ENCODE assay signal across 8 cellular contexts in the genomic region with DNA sequence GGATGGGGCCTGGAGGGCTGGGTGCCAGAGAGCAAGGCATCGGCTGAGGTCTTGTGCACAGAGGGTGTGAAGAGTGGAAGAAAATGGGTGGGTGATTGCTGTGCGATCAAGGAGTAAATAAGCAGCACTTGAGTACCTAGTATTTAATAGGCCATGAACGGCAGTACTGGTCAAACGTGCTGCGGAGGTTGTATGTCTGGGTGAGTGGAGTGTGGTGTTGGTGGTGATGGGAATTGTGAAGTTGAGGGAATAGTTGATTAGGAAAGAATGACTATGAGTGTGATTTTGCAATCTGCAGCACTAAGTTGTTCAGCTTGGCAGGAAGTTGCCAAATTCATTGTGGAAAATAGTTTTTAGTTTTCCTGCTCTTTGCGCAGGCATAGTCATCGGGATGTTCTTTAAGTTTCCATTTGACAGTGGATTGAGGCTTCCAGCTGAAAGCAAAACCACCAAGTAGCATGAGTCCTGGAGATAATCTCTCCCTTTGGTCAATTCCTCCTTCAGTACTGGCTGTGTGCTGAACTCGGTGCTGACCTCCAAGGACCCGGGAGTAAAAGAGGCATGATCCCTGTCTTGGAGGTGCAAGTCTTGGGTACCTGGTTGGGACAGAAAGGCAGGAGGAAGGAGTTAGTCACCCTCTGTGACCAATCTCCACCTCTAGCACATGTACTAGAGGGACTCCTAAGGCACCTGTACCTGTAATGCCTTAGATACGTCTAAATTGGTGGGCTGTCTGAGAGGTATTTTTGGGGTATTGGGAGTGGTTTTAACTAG. TPM values are rescaled to one million over a fixed set of nuclear protein-coding genes. Genes with fewer than 3 reads are reported as not detected.
DNase-seq lines count a peak whose midpoint lies in the region; ATAC-seq, FAIRE-seq and TF ChIP-seq lines count a peak whose summit lies in the region.

No MANE protein-coding gene starts in this region.

- no peak overlapping the region for H2AFZ ChIP-seq in astrocyte (ENCODE audit: low read depth, low read length)

- no peak for FAIRE-seq in astrocyte (lab: Jason Lieb, UNC)

- peaks cover 77% of the 10 kb centered on the region for H3K79me2 ChIP-seq in astrocyte (ENCODE audit: insufficient read depth, low read length)

- DNase-seq in HFFc6 (peak; percentile 82), astrocyte (ENCODE audit: low read depth) (peak; percentile 93), testis (no peak), DMS53 treated with DMSO at 0.1 percent for 48 hours (lab: John Stamatoyannopoulos, UW; ENCODE audit: unreplicated experiment) (no peak), NCI-H1417 treated with DMSO at 0.1 percent for 48 hours (lab: John Stamatoyannopoulos, UW) (no peak)

- peaks cover 34% of the 10 kb centered on the region for H4K20me1 ChIP-seq in astrocyte (ENCODE audit: insufficient read depth, low read length)

- 0 out of 2 replicates have a peak, but pooled peaks cover under 1% of the 10 kb centered on the region for H3K36me3 Mint-ChIP-seq in HFFc6 (ENCODE audit: low read depth)
- H3K36me3 Mint-ChIP-seq in astrocyte (ENCODE audit: low read depth, unreplicated experiment): no peaks in the 10 kb centered on the region

- H3K4me1 ChIP-seq in astrocyte (ENCODE audit: insufficient read depth, low read length) (peaks cover 63% of the 10 kb centered on the region), iPS-18a (ENCODE audit: control insufficient read depth, low read depth, low read length) (peaks cover 35% of the 10 kb centered on the region), testis (peaks cover 47% of the 10 kb centered on the region)

- H3K9ac ChIP-seq in astrocyte (ENCODE audit: low read length) (peak overlapping the region; percentile 96), iPS-18a (ENCODE audit: low read length) (peak overlapping the region; percentile 82)

- H3K27me3 Mint-ChIP-seq in HFFc6 (ENCODE audit: insufficient read depth) (no peaks in the 10 kb centered on the region; the same call in 1 of the 2 replicates), astrocyte (ENCODE audit: low read depth, unreplicated experiment) (no peaks in the 10 kb centered on the region)

- 46 to 53% methylated on average over 10 of the region's 10 CpGs for WGBS in testis, 2 donors

- no peaks in the 10 kb centered on the region for H3K9me3 ChIP-seq in astrocyte (ENCODE audit: insufficient read depth, low read depth, low read length)
- H3K9me3 ChIP-seq in iPS-18a (ENCODE audit: control insufficient read depth, low read depth, low read length): no peaks in the 10 kb centered on the region
- H3K9me3 ChIP-seq in testis: no peaks in the 10 kb centered on the region

- TF ChIP-seq CTCF in HFFc6 (IDR thresholded peaks at IDR 0.05) (no peak), astrocyte (IDR thresholded peaks at IDR 0.05; ENCODE audit: insufficient read depth, low read depth, low read length) (no peak), testis (IDR thresholded peaks at IDR 0.05) (no peak)

- H3K27ac Mint-ChIP-seq in HFFc6 (no peak overlapping the region), astrocyte (ENCODE audit: unreplicated experiment) (no peak overlapping the region)

- H3K27me3 ChIP-seq in astrocyte (ENCODE audit: insufficient read depth, low read length) (no peaks in the 10 kb centered on the region), iPS-18a (ENCODE audit: control insufficient read depth, insufficient read depth, low read length) (no peaks in the 10 kb centered on the region), testis (no peaks in the 10 kb centered on the region)

- H3K9me3 Mint-ChIP-seq in HFFc6 (no peaks in the 10 kb centered on the region), astrocyte (ENCODE audit: unreplicated experiment) (no peaks in the 10 kb centered on the region)

- no peak for TF ChIP-seq POLR2A in testis (IDR thresholded peaks at IDR 0.05)

- H3K27ac ChIP-seq in astrocyte (ENCODE audit: low read depth, low read length): peak overlapping the region; percentile 93
- no peak overlapping the region for H3K27ac ChIP-seq in iPS-18a (ENCODE audit: low read length)
- peak overlapping the region; percentile 91 to 96 for H3K27ac ChIP-seq in testis

- peaks cover 18% of the 10 kb centered on the region for H3K4me1 Mint-ChIP-seq in HFFc6 (ENCODE audit: low read depth)
- H3K4me1 Mint-ChIP-seq in astrocyte (ENCODE audit: low read depth, unreplicated experiment): peaks cover 34% of the 10 kb centered on the region

- intact Hi-C loops in testis (cut with DNase I; ENCODE audit: low total_unique reads): no loop called here

- H3K4me3 Mint-ChIP-seq in HFFc6 (no peak overlapping the region), astrocyte (ENCODE audit: unreplicated experiment) (no peak overlapping the region)

- peak overlapping the region; percentile 99 for H3K4me3 ChIP-seq in astrocyte (ENCODE audit: insufficient read depth, low read depth, low read length)
- peak overlapping the region; percentile 86 for H3K4me3 ChIP-seq in iPS-18a (ENCODE audit: low read length)
- peak overlapping the region in 1 of 2 donors; percentile 87 for H3K4me3 ChIP-seq in testis

- ATAC-seq in HG03460 (IDR thresholded peaks at IDR 0.05; ENCODE audit: unreplicated experiment) (no peak), GM18868 (IDR thresholded peaks at IDR 0.05; ENCODE audit: unreplicated experiment) (no peak)

- peak overlapping the region; percentile 95 for H3K4me2 ChIP-seq in astrocyte (ENCODE audit: low read length)

- H3K36me3 ChIP-seq in astrocyte (ENCODE audit: insufficient read depth, low read length) (no peaks in the 10 kb centered on the region), iPS-18a (ENCODE audit: control insufficient read depth, low read depth, low read length) (no peaks in the 10 kb centered on the region), testis (ENCODE audit: low read depth, missing control alignments) (no peaks in the 10 kb centered on the region)

RNA-seq across cellular contexts. Expression of a gene that starts 2.1 kb away (rescaled TPM):
- 10 to 100 TPM; 22.5 to 26.7 (median 24.5) TPM for total RNA-seq in HFFc6 (2021; fragmentation: NEBNext Ultra II Directional; extraction: Animal tissue kit (Norgen Biotek cat#: 25700))
- total RNA-seq in astrocyte: 42.1 and 46.8 TPM in 2 replicates
- total RNA-seq in testis: 10 to 100 TPM; 42.0 to 55.3 TPM
- 22.2 TPM for polyA plus RNA-seq in testis (ENCODE audit: insufficient read depth, low read depth, low replicate concordance)

Comparison
In these comparisons a context has a peak if more than half of its experiments do, and no peak if none do; other contexts are left out.
1. DNase-seq: peak in HFFc6 (single experiment) and astrocyte (single experiment); none in testis (single experiment), DMS53 treated with DMSO at 0.1 percent for 48 hours (single experiment) and NCI-H1417 treated with DMSO at 0.1 percent for 48 hours (single experiment).